2 cellular contexts compared by ENCODE assay signal in genomic region chr1:247366345-247366744, GRCh38. TPM values are rescaled to one million over a fixed set of nuclear protein-coding genes. Genes with fewer than 3 reads are reported as not detected.
"Had no signal": no experiment of that assay in that cellular context is flagged by ENCODE, and none has a peak within 500 bp of the region (broad histone marks: within the 10 kb centered on the region; RNA-seq: fewer than 3 reads in every experiment).

No MANE protein-coding gene starts in this region.

RNA-seq across cellular contexts. Expression of gene NLRP3, which starts 49.6 kb away (rescaled TPM):
- total RNA-seq: activated T-helper 1 cell treated with anti-CD3 and anti-CD28 coated beads, Interleukin-12 subunit alpha, Interleukin-12 subunit beta, Interleukin-2, Interleukin-4 antibody, amounts not matched to agents 30 ng/mL and 10 ng/mL and 1 ng/mL, durations not matched to agents 14 hours and 24 hours and 36 hours had no signal
- polyA plus RNA-seq: cardiac muscle cell had no signal
